In genomic region chr2:145724499-145724898, GRCh38 we compare ENCODE assay signal across 22 cellular contexts.
DNase-seq lines count a peak whose midpoint lies in the region; ATAC-seq, FAIRE-seq and TF ChIP-seq lines count a peak whose summit lies in the region.
"Had no signal": no experiment of that assay in that cellular context is flagged by ENCODE, and none has a peak within 500 bp of the region (broad histone marks: within the 10 kb centered on the region; RNA-seq: fewer than 3 reads in every experiment).

No MANE protein-coding gene starts in this region.

- no peaks in the 10 kb centered on the region for H3K79me2 ChIP-seq in DND-41 (ENCODE audit: insufficient read depth, low read length)
- H3K79me2 ChIP-seq in Loucy (ENCODE audit: insufficient read depth, low read length) = no peaks in the 10 kb centered on the region
- H3K79me2 ChIP-seq in astrocyte (ENCODE audit: insufficient read depth, low read length) = no peaks in the 10 kb centered on the region

- H3K27ac Mint-ChIP-seq in astrocyte (ENCODE audit: unreplicated experiment) = no peak overlapping the region
- H3K27ac Mint-ChIP-seq in nephron progenitor cell = no peak overlapping the region
- no peak overlapping the region for H3K27ac Mint-ChIP-seq in effector memory CD8-positive, alpha-beta T cell
- H3K27ac Mint-ChIP-seq: CD8-positive, alpha-beta memory T cell had no signal

- no peak overlapping the region for H2AFZ ChIP-seq in DND-41 (ENCODE audit: low read depth, low read length)
- no peak overlapping the region for H2AFZ ChIP-seq in Loucy (ENCODE audit: low read length)
- H2AFZ ChIP-seq in astrocyte (ENCODE audit: low read depth, low read length) = no peak overlapping the region

- DNase-seq in DND-41 (peak; percentile 30), astrocyte (ENCODE audit: low read depth) (peak; percentile 72), glomerular visceral epithelial cell (ENCODE audit: extremely low spot score) (peak; percentile 21), nephron progenitor cell (no peak)
- DNase-seq in activated CD4-positive, alpha-beta T cell treated with anti-CD3 and anti-CD28 coated beads for 4 hours = no peak
- no peak for DNase-seq in effector memory CD8-positive, alpha-beta T cell
- DNase-seq: CD8-positive, alpha-beta memory T cell; DMS79 treated with DMSO at 0.1 percent for 48 hours; H7; IMR-90; NCI-H1436; NCI-H2029; NCI-H510A; NCI-H774; Peyer's patch had no signal

- H3K9ac ChIP-seq in DND-41 (ENCODE audit: low read depth, low read length) = no peak overlapping the region
- H3K9ac ChIP-seq in Loucy (ENCODE audit: low read depth, low read length, poor library complexity, severe bottlenecking) = no peak overlapping the region
- no peak overlapping the region for H3K9ac ChIP-seq in astrocyte (ENCODE audit: low read length)
- H3K9ac ChIP-seq: BLaER1 treated with 17β-estradiol and CSF1 and Interleukin-3, amounts not matched to agents 10 nM and 100 nM had no signal

- H3K36me3 ChIP-seq in DND-41 (ENCODE audit: insufficient read depth, low read length) (no peaks in the 10 kb centered on the region), Loucy (ENCODE audit: insufficient read depth, low read length) (no peaks in the 10 kb centered on the region), astrocyte (ENCODE audit: insufficient read depth, low read length) (no peaks in the 10 kb centered on the region)
- H3K36me3 ChIP-seq: BLaER1 treated with 17β-estradiol and CSF1 and Interleukin-3, amounts not matched to agents 10 nM and 100 nM; Peyer's patch had no signal

- H3K9me3 Mint-ChIP-seq in astrocyte (ENCODE audit: unreplicated experiment) (no peaks in the 10 kb centered on the region), nephron progenitor cell (peaks cover 3% of the 10 kb centered on the region)
- H3K9me3 Mint-ChIP-seq in effector memory CD8-positive, alpha-beta T cell = peaks cover 2 to 7% of the 10 kb centered on the region in 2 donors

- peak overlapping the region; percentile 56; the same call in 1 of the 2 replicates for H3K4me2 ChIP-seq in DND-41 (ENCODE audit: insufficient read depth, low read length)
- peak overlapping the region; percentile 35 for H3K4me2 ChIP-seq in Loucy (ENCODE audit: low read depth, low read length, poor library complexity, severe bottlenecking)
- H3K4me2 ChIP-seq in astrocyte (ENCODE audit: low read length) = no peak overlapping the region
- H3K4me2 ChIP-seq: BLaER1 treated with 17β-estradiol and CSF1 and Interleukin-3, amounts not matched to agents 10 nM and 100 nM had no signal

- H3K36me3 Mint-ChIP-seq in astrocyte (ENCODE audit: low read depth, unreplicated experiment) (no peaks in the 10 kb centered on the region), nephron progenitor cell (ENCODE audit: low read depth) (no peaks in the 10 kb centered on the region)
- peaks cover 3% of the 10 kb centered on the region for H3K36me3 Mint-ChIP-seq in effector memory CD8-positive, alpha-beta T cell (ENCODE audit: insufficient read depth)
- H3K36me3 Mint-ChIP-seq: CD8-positive, alpha-beta memory T cell had no signal

- H3F3A ChIP-seq in Loucy (ENCODE audit: low read depth) = no peaks in the 10 kb centered on the region

- no peaks in the 10 kb centered on the region for H3K9me2 ChIP-seq in Loucy (replicated peaks; ENCODE audit: low read depth, low read length)

- H3K9me3 ChIP-seq in DND-41 (ENCODE audit: insufficient read depth, low read length, severe bottlenecking) = no peaks in the 10 kb centered on the region
- no peaks in the 10 kb centered on the region for H3K9me3 ChIP-seq in Loucy (ENCODE audit: insufficient read depth, low read depth, low read length)
- no peaks in the 10 kb centered on the region for H3K9me3 ChIP-seq in astrocyte (ENCODE audit: insufficient read depth, low read depth, low read length)
- H3K9me3 ChIP-seq: Peyer's patch had no signal

- H3K27me3 Mint-ChIP-seq in astrocyte (ENCODE audit: low read depth, unreplicated experiment) (no peaks in the 10 kb centered on the region), nephron progenitor cell (ENCODE audit: low read depth, poor library complexity) (no peaks in the 10 kb centered on the region)
- H3K27me3 Mint-ChIP-seq in effector memory CD8-positive, alpha-beta T cell = peaks cover 0 to 6% of the 10 kb centered on the region in 2 donors
- H3K27me3 Mint-ChIP-seq: CD8-positive, alpha-beta memory T cell had no signal

- TF ChIP-seq CTCF in DND-41 (IDR thresholded peaks at IDR 0.05; ENCODE audit: borderline replicate concordance, extremely low read depth, low read length, poor library complexity, severe bottlenecking) = no peak
- TF ChIP-seq CTCF in Loucy (conservative IDR thresholded peaks at IDR 0.05; ENCODE audit: low read length) = no peak
- no peak for TF ChIP-seq CTCF in astrocyte (IDR thresholded peaks at IDR 0.05; ENCODE audit: insufficient read depth, low read depth, low read length)
- TF ChIP-seq CTCF in nephron progenitor cell (IDR thresholded peaks at IDR 0.05) = no peak

- H3K27ac ChIP-seq in DND-41 (ENCODE audit: low read length) (no peak overlapping the region), astrocyte (ENCODE audit: low read depth, low read length) (no peak overlapping the region)
- H3K27ac ChIP-seq: BLaER1 treated with 17β-estradiol and CSF1 and Interleukin-3, amounts not matched to agents 10 nM and 100 nM; Peyer's patch had no signal

- H3K4me1 Mint-ChIP-seq in astrocyte (ENCODE audit: low read depth, unreplicated experiment) = peaks cover 8% of the 10 kb centered on the region
- no peaks in the 10 kb centered on the region for H3K4me1 Mint-ChIP-seq in nephron progenitor cell
- H3K4me1 Mint-ChIP-seq in effector memory CD8-positive, alpha-beta T cell (ENCODE audit: low read depth in 2 of 2) = no peaks in the 10 kb centered on the region
- H3K4me1 Mint-ChIP-seq: CD8-positive, alpha-beta memory T cell had no signal

- FAIRE-seq in astrocyte (lab: Jason Lieb, UNC) = no peak
- FAIRE-seq: A204.1, D721Med, GM12892 had no signal

- H3K27me3 ChIP-seq in DND-41 (ENCODE audit: insufficient read depth, low read length, poor library complexity) (no peaks in the 10 kb centered on the region), Loucy (ENCODE audit: insufficient read depth, low read length, poor library complexity, severe bottlenecking) (no peaks in the 10 kb centered on the region), astrocyte (ENCODE audit: insufficient read depth, low read length) (no peaks in the 10 kb centered on the region)
- H3K27me3 ChIP-seq: BLaER1 treated with 17β-estradiol and CSF1 and Interleukin-3, amounts not matched to agents 10 nM and 100 nM; Peyer's patch had no signal

- H3K4me1 ChIP-seq in DND-41 (ENCODE audit: insufficient read depth, low read length) (peaks cover 24% of the 10 kb centered on the region), Loucy (ENCODE audit: insufficient read depth, low read length, poor library complexity, severe bottlenecking) (peaks cover 5% of the 10 kb centered on the region), astrocyte (ENCODE audit: insufficient read depth, low read length) (no peaks in the 10 kb centered on the region)
- H3K4me1 ChIP-seq: BLaER1 treated with 17β-estradiol and CSF1 and Interleukin-3, amounts not matched to agents 10 nM and 100 nM; Peyer's patch had no signal

- H4K20me1 ChIP-seq in DND-41 (ENCODE audit: insufficient read depth, low read length) (no peaks in the 10 kb centered on the region), Loucy (ENCODE audit: insufficient read depth, low read length, poor library complexity, severe bottlenecking) (no peaks in the 10 kb centered on the region), astrocyte (ENCODE audit: insufficient read depth, low read length) (no peaks in the 10 kb centered on the region)
- H4K20me1 ChIP-seq: BLaER1 treated with 17β-estradiol and CSF1 and Interleukin-3, amounts not matched to agents 10 nM and 100 nM had no signal

- ATAC-seq in DND-41 (ENCODE audit: insufficient read depth, low read depth) (peak; percentile 72), GM19351 (IDR thresholded peaks at IDR 0.05; ENCODE audit: unreplicated experiment) (no peak)
- no peak for ATAC-seq in effector memory CD8-positive, alpha-beta T cell (replicated peaks)
- ATAC-seq: Right ventricle myocardium inferior had no signal

- peak overlapping the region in 1 of 2 experiments; percentile 20; a peak in 1 of 4 replicates for H3K4me3 ChIP-seq in DND-41 (ENCODE audit: low read depth in 1 of 2, low read length in 2 of 2)
- H3K4me3 ChIP-seq in Loucy (ENCODE audit: low read length, poor library complexity, severe bottlenecking) = peak overlapping the region; percentile 37
- no peak overlapping the region for H3K4me3 ChIP-seq in astrocyte (ENCODE audit: insufficient read depth, low read depth, low read length)
- H3K4me3 ChIP-seq: BLaER1 treated with 17β-estradiol and CSF1 and Interleukin-3, amounts not matched to agents 10 nM and 100 nM; Peyer's patch had no signal

- H3K4me3 Mint-ChIP-seq in astrocyte (ENCODE audit: unreplicated experiment) (no peak overlapping the region), nephron progenitor cell (no peak overlapping the region)
- H3K4me3 Mint-ChIP-seq in effector memory CD8-positive, alpha-beta T cell = no peak overlapping the region
- H3K4me3 Mint-ChIP-seq: CD8-positive, alpha-beta memory T cell had no signal

Comparison
In these comparisons a context has a peak if more than half of its experiments do, and no peak if none do; other contexts are left out.
1. DNase-seq: peak in DND-41 (single experiment), astrocyte (single experiment) and glomerular visceral epithelial cell (single experiment); none in nephron progenitor cell (single experiment), activated CD4-positive, alpha-beta T cell treated with anti-CD3 and anti-CD28 coated beads for 4 hours (0 of 2) and effector memory CD8-positive, alpha-beta T cell (0 of 3).